In the genomic region with DNA sequence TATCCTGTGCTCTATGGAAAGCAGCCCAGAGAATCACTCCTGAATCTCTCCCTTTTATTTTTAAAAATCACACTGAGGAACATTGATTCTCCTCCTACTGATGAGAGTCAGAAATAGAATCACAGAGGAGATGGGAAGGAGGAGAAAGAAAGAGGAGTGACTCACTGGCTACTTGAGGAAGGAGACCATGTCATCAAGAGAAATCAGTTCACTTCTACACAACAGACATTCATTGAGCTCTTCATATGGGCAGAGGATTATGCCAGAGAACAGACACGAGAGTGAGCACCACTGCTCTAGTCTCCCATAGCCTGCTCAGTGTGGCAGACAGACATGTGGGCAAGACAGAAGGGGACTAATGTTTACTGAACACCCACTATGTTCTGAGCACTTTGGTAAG, we compare ENCODE assay signal across 22 cellular contexts.
A peak's percentile ranks its signal among the peaks of the same experiment; 100 is the strongest.
DNase-seq lines count a peak whose midpoint lies in the region; ATAC-seq, FAIRE-seq and TF ChIP-seq lines count a peak whose summit lies in the region.
"Had no signal": no experiment of that assay in that cellular context is flagged by ENCODE, and none has a peak within 500 bp of the region (broad histone marks: within the 10 kb centered on the region; RNA-seq: fewer than 3 reads in every experiment).

No MANE protein-coding gene starts in this region.

- ATAC-seq in HG02870 (IDR thresholded peaks at IDR 0.05; ENCODE audit: unreplicated experiment), result no peak
- ATAC-seq: activated CD8-positive, alpha-beta T cell treated with anti-CD3 and anti-CD28 coated beads, Interleukin-2, amount 10 ng/mL, durations not matched to agents 7 days and 5 days; K562; left lobe of liver; stimulated activated effector memory CD8-positive, alpha-beta T cell treated with anti-CD3 and anti-CD28 coated beads, Interleukin-12 subunit alpha, Interleukin-12 subunit beta, amount 100 ng/mL, for 72 hours had no signal

- peak; percentile 65 for DNase-seq in ELR (ENCODE audit: low read depth)
- peak; percentile 31 for DNase-seq in fibroblast of pulmonary artery (ENCODE audit: low read depth)
- peak; percentile 43 for DNase-seq in putamen (ENCODE audit: low spot score)
- DNase-seq in GM20000 (ENCODE audit: low spot score), result no peak
- no peak for DNase-seq in NCI-H226
- DNase-seq in H54 (ENCODE audit: insufficient read length, low spot score), result no peak
- DNase-seq: activated B cell treated with CpG ODN at 0.5 μM for 24 hours; activated CD8-positive, alpha-beta T cell treated with anti-CD3 and anti-CD28 coated beads, Interleukin-2, amount 10 ng/mL, durations not matched to agents 7 days and 5 days; activated naive CD4-positive, alpha-beta T cell treated with anti-CD3 and anti-CD28 coated beads for 36 hours; activated T-cell treated with anti-CD3 and anti-CD28 coated beads, Interleukin-2, amount 50 U/mL, for 24 hours; AML-193; HCEC 1CT; NCI-H1694; SJCRH30; tibial artery had no signal

- peak overlapping the region; percentile 96 for H3K27ac ChIP-seq in VCaP
- H3K27ac ChIP-seq: ascending aorta, SJCRH30, tibial artery had no signal

- H3K4me3 ChIP-seq in fibroblast of pulmonary artery (replicated peaks; ENCODE audit: low read depth, low read length), result no peak overlapping the region
- H3K4me3 ChIP-seq: ascending aorta, K562, SJCRH30, tibial artery had no signal

- TF ChIP-seq CTCF in VCaP (conservative IDR thresholded peaks at IDR 0.05) (no peak), fibroblast of pulmonary artery (IDR thresholded peaks at IDR 0.05; ENCODE audit: low read length, missing control alignments) (no peak), GM20000 (IDR thresholded peaks at IDR 0.05; ENCODE audit: extremely low read depth, missing control alignments) (no peak)

- no peak for TF ChIP-seq POLR2A in H54 (IDR thresholded peaks at IDR 0.05; ENCODE audit: low read depth, low read length)

- FAIRE-seq in H54 (lab: Jason Lieb, UNC), result no peak
- FAIRE-seq: GM19239, K562 had no signal

Comparison
In these comparisons a context has a peak if more than half of its experiments do, and no peak if none do; other contexts are left out.
1. DNase-seq: peak in ELR (single experiment), fibroblast of pulmonary artery (single experiment) and putamen (single experiment); none in GM20000 (single experiment), NCI-H226 (single experiment) and H54 (single experiment).